In the genomic region with DNA sequence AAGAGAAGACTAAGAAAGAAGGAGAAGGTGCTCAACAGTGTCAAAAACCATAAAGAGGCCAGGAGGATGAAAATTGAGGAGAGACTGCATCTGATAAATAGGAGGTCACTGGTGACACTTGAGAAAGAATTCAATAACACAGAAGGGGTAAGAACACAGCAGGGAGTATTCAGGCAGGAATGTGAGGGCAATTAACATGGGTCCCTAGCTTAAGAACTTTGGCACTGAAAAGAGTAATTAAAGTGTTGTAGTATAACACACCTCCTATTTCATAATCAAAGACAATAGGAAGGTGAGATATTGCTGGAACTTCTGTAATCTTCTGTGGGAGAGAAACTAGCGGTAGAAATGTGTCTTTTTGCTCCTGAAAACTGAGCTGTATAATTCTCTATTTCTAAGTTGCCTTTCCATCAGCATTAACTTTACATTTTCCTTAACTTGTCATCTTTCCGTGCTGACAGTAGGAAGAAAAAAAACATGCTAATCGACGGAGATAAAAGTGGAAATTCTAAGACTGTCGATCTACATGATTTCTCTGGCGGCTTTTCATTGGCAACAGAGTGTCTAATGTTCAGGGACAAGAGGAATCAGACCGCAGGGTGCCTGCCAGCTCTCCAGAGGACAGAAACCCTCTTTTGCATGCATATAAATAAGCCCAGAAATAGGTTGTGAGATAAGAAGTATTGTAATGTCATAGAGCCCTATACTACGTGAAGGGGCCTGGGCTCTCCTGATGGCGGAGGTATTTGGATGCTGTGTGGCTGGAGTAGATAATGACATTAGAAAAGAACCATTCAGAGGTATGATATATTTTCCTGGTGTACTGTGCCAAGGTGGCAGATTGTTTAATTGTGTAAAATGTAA, we compare ENCODE assay signal across 1 cellular context.
TF ChIP-seq lines count a peak whose summit lies in the region.

No MANE protein-coding gene starts in this region.

TF ChIP-seq in GM23338, 12 proteins besides CTCF, POLR2A, EP300 and RAD21 (continued from another document):
- no peak for TF ChIP-seq ZNF114 (CRISPR knock-in tag; IDR thresholded peaks at IDR 0.05)
- TF ChIP-seq ZNF331 (CRISPR knock-in tag; IDR thresholded peaks at IDR 0.05; ENCODE audit: low read depth): no peak
- no peak for TF ChIP-seq STAT1 (IDR thresholded peaks at IDR 0.05; ENCODE audit: unreplicated experiment)
- TF ChIP-seq EZH2 (IDR thresholded peaks at IDR 0.05; ENCODE audit: low read depth, unreplicated experiment): no peak
- TF ChIP-seq NANOG (IDR thresholded peaks at IDR 0.05; ENCODE audit: borderline replicate concordance): no peak
